Comparison of ENCODE assay signal across 17 cellular contexts in the genomic region with DNA sequence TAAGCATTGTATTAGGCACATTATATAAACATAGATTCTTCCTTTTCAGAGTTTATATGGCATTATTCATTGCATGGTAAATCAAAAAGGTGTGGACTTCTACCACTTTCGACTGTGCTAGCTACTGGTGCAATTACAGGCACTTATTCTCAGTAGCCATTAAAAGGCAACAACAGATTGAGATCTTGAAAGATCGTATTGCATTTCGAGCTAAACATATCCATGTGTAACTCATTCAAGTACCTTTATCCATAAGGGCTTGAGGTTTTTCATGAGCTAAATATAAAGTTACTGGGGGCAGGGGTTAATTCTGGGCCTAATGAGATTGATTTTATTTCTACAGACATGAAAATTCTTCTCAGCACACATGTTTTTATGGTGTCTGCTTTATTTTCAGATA.
"Had no signal": no experiment of that assay in that cellular context is flagged by ENCODE, and none has a peak within 500 bp of the region (broad histone marks: within the 10 kb centered on the region; RNA-seq: fewer than 3 reads in every experiment).

No MANE protein-coding gene starts in this region.

- H3K4me3 ChIP-seq: gastroesophageal sphincter, spleen, transverse colon had no signal

- H3K27ac ChIP-seq: epithelial cell of prostate, gastroesophageal sphincter, spleen, transverse colon had no signal

- H3K9me3 ChIP-seq: gastroesophageal sphincter, spleen, transverse colon had no signal

- H3K4me3 Mint-ChIP-seq: brain; dendritic cell treated with granulocyte-macrophage colony-stimulating factor and Interleukin-4, amounts not matched to agents 40 ng/mL and 50 ng/mL, for 4 days; effector memory CD8-positive, alpha-beta T cell; stimulated activated memory B cell treated with anti-CD40 and anti-IgM and Interleukin-4, amounts not matched to agents 10 μg/mL and 1 μg/mL and 100 μg/mL, for 72 hours had no signal

- H3K9me3 Mint-ChIP-seq: activated naive CD4-positive, alpha-beta T cell treated with anti-CD3 and anti-CD28 coated beads, Interleukin-2, amount 50 U/mL, for 72 hours; dendritic cell treated with granulocyte-macrophage colony-stimulating factor and Interleukin-4, amounts not matched to agents 40 ng/mL and 50 ng/mL, for 4 days; effector memory CD8-positive, alpha-beta T cell; stimulated activated memory B cell treated with anti-CD40 and anti-IgM and Interleukin-4, amounts not matched to agents 10 μg/mL and 1 μg/mL and 100 μg/mL, for 72 hours had no signal

- H3K27me3 Mint-ChIP-seq: brain; dendritic cell treated with granulocyte-macrophage colony-stimulating factor and Interleukin-4, amounts not matched to agents 40 ng/mL and 50 ng/mL, for 4 days; effector memory CD8-positive, alpha-beta T cell; stimulated activated memory B cell treated with anti-CD40 and anti-IgM and Interleukin-4, amounts not matched to agents 10 μg/mL and 1 μg/mL and 100 μg/mL, for 72 hours had no signal

- H3K36me3 Mint-ChIP-seq: activated naive CD4-positive, alpha-beta T cell treated with anti-CD3 and anti-CD28 coated beads, Interleukin-2, amount 50 U/mL, for 72 hours; brain; stimulated activated memory B cell treated with anti-CD40 and anti-IgM and Interleukin-4, amounts not matched to agents 10 μg/mL and 1 μg/mL and 100 μg/mL, for 72 hours had no signal

- ATAC-seq: activated naive CD4-positive, alpha-beta T cell treated with anti-CD3 and anti-CD28 coated beads, Interleukin-2, amount 50 U/mL, for 72 hours; effector memory CD8-positive, alpha-beta T cell; gastroesophageal sphincter; right cardiac atrium; stimulated activated memory B cell treated with anti-CD40 and anti-IgM and Interleukin-4, amounts not matched to agents 10 μg/mL and 1 μg/mL and 100 μg/mL, for 72 hours had no signal

- H3K4me1 ChIP-seq: spleen had no signal

- H3K4me1 Mint-ChIP-seq: stimulated activated memory B cell treated with anti-CD40 and anti-IgM and Interleukin-4, amounts not matched to agents 10 μg/mL and 1 μg/mL and 100 μg/mL, for 72 hours had no signal

- H3K27ac Mint-ChIP-seq: activated naive CD4-positive, alpha-beta T cell treated with anti-CD3 and anti-CD28 coated beads, Interleukin-2, amount 50 U/mL, for 72 hours; brain; dendritic cell treated with granulocyte-macrophage colony-stimulating factor and Interleukin-4, amounts not matched to agents 40 ng/mL and 50 ng/mL, for 4 days; effector memory CD8-positive, alpha-beta T cell; stimulated activated memory B cell treated with anti-CD40 and anti-IgM and Interleukin-4, amounts not matched to agents 10 μg/mL and 1 μg/mL and 100 μg/mL, for 72 hours had no signal

- H3K27me3 ChIP-seq: gastroesophageal sphincter, spleen, transverse colon had no signal

- DNase-seq: activated CD4-positive, alpha-beta T cell treated with anti-CD3 and anti-CD28 coated beads, Interleukin-2, amount 50 U/mL, for 1 hour; activated T-cell treated with anti-CD3 and anti-CD28 coated beads for 4 hours; amniotic stem cell; cerebellar nuclear complex; effector memory CD8-positive, alpha-beta T cell; kidney; posterior cingulate gyrus; right cardiac atrium; spleen; stimulated activated CD4-positive, alpha-beta T cell treated with anti-CD3 and anti-CD28 coated beads, Interleukin-1b, Interleukin-23, amount 100 ng/mL, for 48 hours; transverse colon had no signal

- H3K36me3 ChIP-seq: gastroesophageal sphincter, spleen, transverse colon had no signal
